ENCODE assay signal across 10 cellular contexts in genomic region chr17:75853410-75853809, GRCh38. TPM values are rescaled to one million over a fixed set of nuclear protein-coding genes. Genes with fewer than 3 reads are reported as not detected.
DNase-seq lines count a peak whose midpoint lies in the region; ATAC-seq and TF ChIP-seq lines count a peak whose summit lies in the region.
"Had no signal": no experiment of that assay in that cellular context is flagged by ENCODE, and none has a peak within 500 bp of the region (broad histone marks: within the 10 kb centered on the region; RNA-seq: fewer than 3 reads in every experiment).

No MANE protein-coding gene starts in this region.

- no peak for TF ChIP-seq CTCF in spleen (IDR thresholded peaks at IDR 0.05 in 8 of 11, conservative IDR thresholded peaks at IDR 0.05 in 3 of 11)

- H3K27me3 ChIP-seq in spleen (replicated peaks in 1 of 7) (no peaks in the 10 kb centered on the region), H7 (ENCODE audit: control insufficient read depth, insufficient read depth, low read length) (no peaks in the 10 kb centered on the region)

- no peaks in the 10 kb centered on the region for H3K9me3 ChIP-seq in spleen

- peak; percentile 43 for DNase-seq in HT1080 (ENCODE audit: low read depth)
- no peak for DNase-seq in activated T-helper 2 cell treated with anti-CD3 and anti-CD28 coated beads, Interferon-gamma antibody, Interleukin-2, Interleukin-4, amounts not matched to agents 10 μg/mL and 5 μg/mL and 100 μg/mL, durations not matched to agents 14 hours and 24 hours and 36 hours (ENCODE audit: low spot score)
- DNase-seq in iris pigment epithelial cell (ENCODE audit: low read depth), result peak; percentile 90
- no peak for DNase-seq in spleen
- DNase-seq in H7, result no peak
- DNase-seq: cerebellar nuclear complex; NCI-H1105; stimulated activated naive CD4-positive, alpha-beta T cell had no signal

- peaks cover 0 to 51% (median 40%) of the 10 kb centered on the region in 6 donors for H3K36me3 ChIP-seq in spleen
- peaks cover 17% of the 10 kb centered on the region for H3K36me3 ChIP-seq in H7 (replicated peaks; ENCODE audit: control insufficient read depth, insufficient read depth, low read length)

- H3K4me3 ChIP-seq in spleen (peak overlapping the region in 2 of 8 donors; percentile 84 to 87), H7 (ENCODE audit: insufficient read depth, low read depth, low read length) (no peak overlapping the region)

- H3K36me3 Mint-ChIP-seq in activated T-helper 2 cell treated with anti-CD3 and anti-CD28 coated beads, Interferon-gamma antibody, Interleukin-2, Interleukin-4, amounts not matched to agents 10 μg/mL and 5 μg/mL and 100 μg/mL, durations not matched to agents 14 hours and 24 hours and 36 hours (ENCODE audit: low read depth), result peaks cover 18% of the 10 kb centered on the region

- H3K4me1 ChIP-seq in spleen, result peaks cover 44 to 93% (median 81%) of the 10 kb centered on the region in 6 donors

- 71 to 84% (median 83%) methylated on average over 5 of the region's 5 CpGs for WGBS in spleen, 5 donors

- ATAC-seq in GM18498 (IDR thresholded peaks at IDR 0.05; ENCODE audit: unreplicated experiment), result no peak
- no peak for ATAC-seq in GM21390 (IDR thresholded peaks at IDR 0.05; ENCODE audit: unreplicated experiment)

- H3K4me3 Mint-ChIP-seq in activated T-helper 2 cell treated with anti-CD3 and anti-CD28 coated beads, Interferon-gamma antibody, Interleukin-2, Interleukin-4, amounts not matched to agents 10 μg/mL and 5 μg/mL and 100 μg/mL, durations not matched to agents 14 hours and 24 hours and 36 hours (ENCODE audit: low read depth), result peak overlapping the region; percentile 47

- intact Hi-C loops in activated T-helper 2 cell treated with anti-CD3 and anti-CD28 coated beads, Interferon-gamma antibody, Interleukin-2, Interleukin-4, amounts not matched to agents 10 μg/mL and 5 μg/mL and 100 μg/mL, durations not matched to agents 14 hours and 24 hours and 36 hours (cut with micrococcal nuclease), result no loop called here
- intact Hi-C loops in spleen (cut with DNase I; ENCODE audit: low total_unique reads), result no loop called here

- no peak overlapping the region for H3K27ac Mint-ChIP-seq in activated T-helper 2 cell treated with anti-CD3 and anti-CD28 coated beads, Interferon-gamma antibody, Interleukin-2, Interleukin-4, amounts not matched to agents 10 μg/mL and 5 μg/mL and 100 μg/mL, durations not matched to agents 14 hours and 24 hours and 36 hours

- peaks cover 21% of the 10 kb centered on the region for H3K4me1 Mint-ChIP-seq in activated T-helper 2 cell treated with anti-CD3 and anti-CD28 coated beads, Interferon-gamma antibody, Interleukin-2, Interleukin-4, amounts not matched to agents 10 μg/mL and 5 μg/mL and 100 μg/mL, durations not matched to agents 14 hours and 24 hours and 36 hours (ENCODE audit: low read depth)

- TF ChIP-seq POLR2A in spleen (IDR thresholded peaks at IDR 0.05), result no peak

- H3K27ac ChIP-seq in spleen, result peak overlapping the region; percentile 85 to 100 (median 100)

- H3K9me3 Mint-ChIP-seq in activated T-helper 2 cell treated with anti-CD3 and anti-CD28 coated beads, Interferon-gamma antibody, Interleukin-2, Interleukin-4, amounts not matched to agents 10 μg/mL and 5 μg/mL and 100 μg/mL, durations not matched to agents 14 hours and 24 hours and 36 hours, result no peaks in the 10 kb centered on the region

- H3K27me3 Mint-ChIP-seq in activated T-helper 2 cell treated with anti-CD3 and anti-CD28 coated beads, Interferon-gamma antibody, Interleukin-2, Interleukin-4, amounts not matched to agents 10 μg/mL and 5 μg/mL and 100 μg/mL, durations not matched to agents 14 hours and 24 hours and 36 hours (ENCODE audit: low read depth), result no peaks in the 10 kb centered on the region

RNA-seq across cellular contexts. Expression of gene WBP2, which starts 1.7 kb away (rescaled TPM):
- total RNA-seq in HT1080 (2014; rRNA removed; shearing (Covaris generic)), result 26.1 and 38.3 TPM in 2 replicates
- polyA plus RNA-seq in HT1080 (2015; cell fraction: cytosol; rRNA removed), result 66.4 and 73.4 TPM in 2 replicates
- 79.3 and 101 TPM in 2 replicates for polyA plus RNA-seq in HT1080 (2015; cell fraction: nucleus; rRNA removed)
- total RNA-seq in activated T-helper 2 cell treated with anti-CD3 and anti-CD28 coated beads, Interferon-gamma antibody, Interleukin-2, Interleukin-4, amounts not matched to agents 10 μg/mL and 5 μg/mL and 100 μg/mL, durations not matched to agents 14 hours and 24 hours and 36 hours, result 79.3 and 80.7 TPM in 2 replicates
- total RNA-seq in spleen, result 100 to 1,000 TPM in 4 of 7 donors, 10 to 100 TPM in 3; 46.7 to 144 (median 125) TPM
- 100 to 1,000 TPM in 1 of 3 donors, 10 to 100 TPM in 2; 70.2 to 104 (median 74.1) TPM for polyA plus RNA-seq in spleen
- total RNA-seq in H7 (2014; rRNA removed; shearing (Covaris generic)), result 44.8 and 48.2 TPM in 2 replicates

RNA-seq across cellular contexts. Expression of gene UNC13D, which starts 9.2 kb away (rescaled TPM):
- 2.7 TPM in 2 replicates for total RNA-seq in HT1080 (2014; rRNA removed; shearing (Covaris generic))
- polyA plus RNA-seq in HT1080 (2015; cell fraction: cytosol; rRNA removed), result 1.7 and 2.1 TPM in 2 replicates
- polyA plus RNA-seq in HT1080 (2015; cell fraction: nucleus; rRNA removed), result 4.5 TPM in 2 replicates
- 165 and 175 TPM in 2 replicates for total RNA-seq in activated T-helper 2 cell treated with anti-CD3 and anti-CD28 coated beads, Interferon-gamma antibody, Interleukin-2, Interleukin-4, amounts not matched to agents 10 μg/mL and 5 μg/mL and 100 μg/mL, durations not matched to agents 14 hours and 24 hours and 36 hours
- 100 to 1,000 TPM in 6 of 7 donors, 10 to 100 TPM in 1; 87.1 to 187 (median 129) TPM for total RNA-seq in spleen
- 10 to 100 TPM; 36.4 to 86.1 (median 53.0) TPM for polyA plus RNA-seq in spleen
- total RNA-seq in H7 (2014; rRNA removed; shearing (Covaris generic)), result 4.2 and 7.2 TPM in 2 replicates

RNA-seq across cellular contexts. Expression of gene TRIM47, which starts 25.0 kb away (rescaled TPM):
- 22.7 and 26.6 TPM in 2 replicates for total RNA-seq in HT1080 (2014; rRNA removed; shearing (Covaris generic))
- 9.6 and 12.6 TPM in 2 replicates for polyA plus RNA-seq in HT1080 (2015; cell fraction: cytosol; rRNA removed)
- polyA plus RNA-seq in HT1080 (2015; cell fraction: nucleus; rRNA removed), result 13.6 and 17.1 TPM in 2 replicates
- total RNA-seq in activated T-helper 2 cell treated with anti-CD3 and anti-CD28 coated beads, Interferon-gamma antibody, Interleukin-2, Interleukin-4, amounts not matched to agents 10 μg/mL and 5 μg/mL and 100 μg/mL, durations not matched to agents 14 hours and 24 hours and 36 hours, result 22.5 and 24.5 TPM in 2 replicates
- 10 to 100 TPM; 30.8 to 73.8 (median 38.5) TPM for total RNA-seq in spleen
- polyA plus RNA-seq in spleen, result 10 to 100 TPM; 28.1 to 42.0 (median 28.4) TPM
- total RNA-seq in H7 (2014; rRNA removed; shearing (Covaris generic)), result 8.5 and 14.1 TPM in 2 replicates

RNA-seq across cellular contexts. Expression of gene TRIM65, which starts 43.3 kb away (rescaled TPM):
- total RNA-seq in HT1080 (2014; rRNA removed; shearing (Covaris generic)), result 36.0 and 36.9 TPM in 2 replicates
- polyA plus RNA-seq in HT1080 (2015; cell fraction: cytosol; rRNA removed), result 27.8 and 27.9 TPM in 2 replicates
- polyA plus RNA-seq in HT1080 (2015; cell fraction: nucleus; rRNA removed), result 25.0 and 32.0 TPM in 2 replicates
- total RNA-seq in activated T-helper 2 cell treated with anti-CD3 and anti-CD28 coated beads, Interferon-gamma antibody, Interleukin-2, Interleukin-4, amounts not matched to agents 10 μg/mL and 5 μg/mL and 100 μg/mL, durations not matched to agents 14 hours and 24 hours and 36 hours, result 42.8 and 45.6 TPM in 2 replicates
- 10 to 100 TPM; 20.0 to 26.5 (median 23.5) TPM for total RNA-seq in spleen
- 10 to 100 TPM in 2 of 3 donors, 1 to 10 TPM in 1; 9.0 to 28.2 (median 11.6) TPM for polyA plus RNA-seq in spleen
- 66.4 and 69.4 TPM in 2 replicates for total RNA-seq in H7 (2014; rRNA removed; shearing (Covaris generic))

RNA-seq across cellular contexts. Expression of gene MRPL38, which starts 51.3 kb away (rescaled TPM):
- 63.8 and 66.9 TPM in 2 replicates for total RNA-seq in HT1080 (2014; rRNA removed; shearing (Covaris generic))
- polyA plus RNA-seq in HT1080 (2015; cell fraction: cytosol; rRNA removed), result 50.0 and 64.5 TPM in 2 replicates
- 120 and 123 TPM in 2 replicates for polyA plus RNA-seq in HT1080 (2015; cell fraction: nucleus; rRNA removed)
- total RNA-seq in activated T-helper 2 cell treated with anti-CD3 and anti-CD28 coated beads, Interferon-gamma antibody, Interleukin-2, Interleukin-4, amounts not matched to agents 10 μg/mL and 5 μg/mL and 100 μg/mL, durations not matched to agents 14 hours and 24 hours and 36 hours, result 127 and 139 TPM in 2 replicates
- 10 to 100 TPM; 40.1 to 90.6 (median 74.7) TPM for total RNA-seq in spleen
- polyA plus RNA-seq in spleen, result 10 to 100 TPM; 59.3 to 90.3 (median 80.8) TPM
- total RNA-seq in H7 (2014; rRNA removed; shearing (Covaris generic)), result 100 and 125 TPM in 2 replicates

Comparison
In these comparisons a context has a peak if more than half of its experiments do, and no peak if none do; other contexts are left out.
1. DNase-seq: peak in HT1080 (single experiment) and iris pigment epithelial cell (single experiment); none in activated T-helper 2 cell treated with anti-CD3 and anti-CD28 coated beads, Interferon-gamma antibody, Interleukin-2, Interleukin-4, amounts not matched to agents 10 μg/mL and 5 μg/mL and 100 μg/mL, durations not matched to agents 14 hours and 24 hours and 36 hours (single experiment), spleen (single experiment) and H7 (single experiment).
2. RNA of gene UNC13D, which starts 9.2 kb away (total RNA-seq): 165 to 175 TPM in activated T-helper 2 cell treated with anti-CD3 and anti-CD28 coated beads, Interferon-gamma antibody, Interleukin-2, Interleukin-4, amounts not matched to agents 10 μg/mL and 5 μg/mL and 100 μg/mL, durations not matched to agents 14 hours and 24 hours and 36 hours and 87.1 to 187 TPM in spleen; 4.2 to 7.2 TPM in H7 and 2.7 TPM in HT1080; every median in the first group is over 10 times any median in the second.